20 cellular contexts compared by ENCODE assay signal in genomic region chr6:122652431-122652830, GRCh38. TPM values are rescaled to one million over a fixed set of nuclear protein-coding genes. Genes with fewer than 3 reads are reported as not detected.
DNase-seq lines count a peak whose midpoint lies in the region; ATAC-seq and TF ChIP-seq lines count a peak whose summit lies in the region.
"Had no signal": no experiment of that assay in that cellular context is flagged by ENCODE, and none has a peak within 500 bp of the region (broad histone marks: within the 10 kb centered on the region; RNA-seq: fewer than 3 reads in every experiment).

No MANE protein-coding gene starts in this region.

- H3K27me3 ChIP-seq in HUES48 (ENCODE audit: control insufficient read depth, insufficient read depth, low read length) (no peaks in the 10 kb centered on the region), kidney epithelial cell (ENCODE audit: control insufficient read depth, insufficient read depth, low read length) (no peaks in the 10 kb centered on the region), transverse colon (no peaks in the 10 kb centered on the region), sigmoid colon (no peaks in the 10 kb centered on the region)
- H3K27me3 ChIP-seq: adrenal gland, BE2C, left lung, neutrophil had no signal

- no peak for TF ChIP-seq POLR2A in transverse colon (IDR thresholded peaks at IDR 0.05)
- no peak for TF ChIP-seq POLR2A in sigmoid colon (IDR thresholded peaks at IDR 0.05)

- no peak overlapping the region for H3K9ac ChIP-seq in HUES48 (ENCODE audit: low read depth, low read length)
- H3K9ac ChIP-seq: SK-N-SH had no signal

- H3K4me1 ChIP-seq in HUES48 (ENCODE audit: control insufficient read depth, insufficient read depth, low read length) (no peaks in the 10 kb centered on the region), transverse colon (peaks cover 0 to 18% (median 0%) of the 10 kb centered on the region in 4 donors), sigmoid colon (no peaks in the 10 kb centered on the region)
- H3K4me1 ChIP-seq: BE2C, left lung had no signal

- DNase-seq in astrocyte of the spinal cord (ENCODE audit: low read depth, low spot score) (peak; percentile 56), kidney epithelial cell (ENCODE audit: low read depth) (peak; percentile 52), transverse colon (no peak), Right ventricle myocardium inferior (ENCODE audit: missing footprints) (no peak), NCI-H2196 (lab: John Stamatoyannopoulos, UW; ENCODE audit: unreplicated experiment) (no peak), sigmoid colon (no peak)
- DNase-seq: activated CD4-positive, alpha-beta T cell treated with anti-CD3 and anti-CD28 coated beads for 36 hours; activated effector memory CD4-positive, alpha-beta T cell treated with anti-CD3 and anti-CD28 coated beads, Interleukin-2, amount 50 U/mL, for 16 hours; adrenal gland; BE2C; endodermal cell; foreskin melanocyte; left lung; NCI-H1417; NCI-H2171; NCI-H748 treated with DMSO at 0.1 percent for 48 hours; SK-N-SH had no signal

- intact Hi-C loops in transverse colon (cut with DNase I; ENCODE audit: low total_unique reads), result no loop called here
- intact Hi-C loops in Right ventricle myocardium inferior (cut with DNase I), result no loop called here
- intact Hi-C loops in sigmoid colon (cut with DNase I), result no loop called here

- TF ChIP-seq CTCF in astrocyte of the spinal cord (IDR thresholded peaks at IDR 0.05; ENCODE audit: low read depth, low read length) (no peak), kidney epithelial cell (IDR thresholded peaks at IDR 0.05; ENCODE audit: insufficient read depth, low read length, poor library complexity, severe bottlenecking) (no peak), transverse colon (IDR thresholded peaks at IDR 0.05) (no peak), sigmoid colon (IDR thresholded peaks at IDR 0.05) (no peak)

- WGBS in transverse colon (ENCODE audit: low coverage in 1 of 2), 2 donors, result 80 to 81% methylated on average over 2 of the region's 2 CpGs
- 54 to 85% methylated on average over 2 of the region's 2 CpGs for whole genome bisulfite sequencing in sigmoid colon, 2 donors

- TF ChIP-seq EP300 in transverse colon (IDR thresholded peaks at IDR 0.05; ENCODE audit: low read depth) (no peak), sigmoid colon (IDR thresholded peaks at IDR 0.05) (no peak)

- in situ Hi-C loops in astrocyte of the spinal cord (cut with HindIII; ENCODE audit: low sequenced_read_pairs) (no loop called here), transverse colon (cut with MboI; ENCODE audit: low pct_ligation_motif_present in 1 of 4, low pct_unique_long_range_greater_than_20kb in 1 of 4, low sequenced_read_pairs in 3 of 4) (no loop called here)

- no peak for ATAC-seq in Right ventricle myocardium inferior
- ATAC-seq: activated CD4-positive, alpha-beta T cell treated with anti-CD3 and anti-CD28 coated beads for 36 hours; Panc1 had no signal

- peak overlapping the region; percentile 48 for H3K27ac ChIP-seq in HUES48 (ENCODE audit: low read depth, low read length)
- H3K27ac ChIP-seq in transverse colon, result peak overlapping the region; percentile 49 to 77 (median 62)
- no peak overlapping the region for H3K27ac ChIP-seq in sigmoid colon
- H3K27ac ChIP-seq: adrenal gland, left lung, neutrophil had no signal

- H3K9me3 ChIP-seq in HUES48 (ENCODE audit: control insufficient read depth, insufficient read depth, low read length) (no peaks in the 10 kb centered on the region), transverse colon (no peaks in the 10 kb centered on the region), sigmoid colon (no peaks in the 10 kb centered on the region)
- H3K9me3 ChIP-seq: adrenal gland, BE2C, left lung, neutrophil, SK-N-SH had no signal

- H3K4me3 ChIP-seq in HUES48 (ENCODE audit: low read depth, low read length) (no peak overlapping the region), astrocyte of the spinal cord (ENCODE audit: low read depth, low read length) (no peak overlapping the region), kidney epithelial cell (ENCODE audit: low read depth, low read length) (no peak overlapping the region), transverse colon (no peak overlapping the region), sigmoid colon (no peak overlapping the region)
- H3K4me3 ChIP-seq: adrenal gland, left lung had no signal

- H3K36me3 ChIP-seq in HUES48 (ENCODE audit: control insufficient read depth, insufficient read depth, low read length), result no peaks in the 10 kb centered on the region
- H3K36me3 ChIP-seq in kidney epithelial cell (ENCODE audit: control insufficient read depth, insufficient read depth, low read length), result no peaks in the 10 kb centered on the region
- H3K36me3 ChIP-seq in transverse colon, result no peaks in the 10 kb centered on the region
- H3K36me3 ChIP-seq in sigmoid colon, result no peaks in the 10 kb centered on the region
- H3K36me3 ChIP-seq: adrenal gland, BE2C, left lung, neutrophil had no signal

RNA-seq across cellular contexts. Expression of gene PKIB, which starts 42.2 kb away (rescaled TPM):
- total RNA-seq in kidney epithelial cell (10.6 and 15.3 TPM in 2 replicates), transverse colon (100 to 1,000 TPM in 2 of 4 donors, 10 to 100 TPM in 2; 45.2 to 163 (median 96.1) TPM), Right ventricle myocardium inferior (not detected), sigmoid colon (1 to 10 TPM in 2 of 4 donors, under 1 TPM in 1, not detected in 1; 0.49 to 4.6 (median 1.1) TPM)
- 100 to 1,000 TPM in 2 of 3 donors, 10 to 100 TPM in 1; 76.2 to 420 (median 279) TPM for polyA plus RNA-seq in sigmoid colon

Comparison
In these comparisons a context has a peak if more than half of its experiments do, and no peak if none do; other contexts are left out.
1. H3K27ac ChIP-seq: peak in HUES48 (single experiment) and transverse colon (4 of 4); none in sigmoid colon (0 of 4).
2. DNase-seq: peak in astrocyte of the spinal cord (single experiment) and kidney epithelial cell (single experiment); none in transverse colon (single experiment), Right ventricle myocardium inferior (single experiment), NCI-H2196 (single experiment) and sigmoid colon (single experiment).